In the genomic region with DNA sequence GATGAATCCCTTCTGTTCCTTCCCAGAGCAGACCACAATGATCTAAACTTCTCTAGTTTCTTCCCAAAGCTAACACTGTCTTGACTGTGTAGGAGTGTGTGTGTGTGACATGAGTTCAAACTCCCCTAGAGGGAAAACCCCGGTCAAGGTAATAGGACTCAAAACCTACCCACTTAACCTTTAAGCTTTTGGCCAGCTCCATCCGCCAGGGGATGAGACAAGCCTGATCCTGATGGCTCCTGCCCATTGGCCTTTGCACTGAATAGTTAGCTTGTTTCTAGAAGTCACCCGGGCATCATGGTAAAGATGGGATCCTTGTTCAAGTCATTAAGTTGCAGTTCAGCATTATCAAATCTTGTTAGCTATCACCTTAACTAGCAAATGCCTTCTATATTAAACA, we compare ENCODE assay signal across 8 cellular contexts.
"Had no signal": no experiment of that assay in that cellular context is flagged by ENCODE, and none has a peak within 500 bp of the region (broad histone marks: within the 10 kb centered on the region; RNA-seq: fewer than 3 reads in every experiment).

No MANE protein-coding gene starts in this region.

- DNase-seq: GDM1, GF-D8 had no signal

- FAIRE-seq: G401.6, GM12878, GM12891, GM12892, GM18507, GM19239 had no signal

- ATAC-seq: GM12878 had no signal

- H3K4me3 ChIP-seq: GM12878 had no signal
